In genomic region chr1:174074757-174075156, GRCh38 we compare ENCODE assay signal across 9 cellular contexts. TPM values are rescaled to one million over a fixed set of nuclear protein-coding genes. Genes with fewer than 3 reads are reported as not detected.
DNase-seq lines count a peak whose midpoint lies in the region; ATAC-seq and TF ChIP-seq lines count a peak whose summit lies in the region.
"Had no signal": no experiment of that assay in that cellular context is flagged by ENCODE, and none has a peak within 500 bp of the region (broad histone marks: within the 10 kb centered on the region; RNA-seq: fewer than 3 reads in every experiment).

No MANE protein-coding gene starts in this region.

- H3K4me1 ChIP-seq in OCI-LY3 (ENCODE audit: low read length) (peaks cover 16% of the 10 kb centered on the region), fibroblast of lung (ENCODE audit: control insufficient read depth, extremely low read depth, insufficient read depth, low read length) (no peaks in the 10 kb centered on the region), thyroid gland (peaks cover 0 to 10% of the 10 kb centered on the region in 2 donors)

- no peaks in the 10 kb centered on the region for H3K9me3 ChIP-seq in OCI-LY3 (ENCODE audit: insufficient read depth, low read length)
- no peaks in the 10 kb centered on the region for H3K9me3 ChIP-seq in fibroblast of lung (ENCODE audit: control insufficient read depth, insufficient read depth, low read depth, low read length)
- no peaks in the 10 kb centered on the region for H3K9me3 ChIP-seq in thyroid gland

- H3K36me3 ChIP-seq in OCI-LY3 (replicated peaks; ENCODE audit: low read depth, low read length) (no peaks in the 10 kb centered on the region), fibroblast of lung (ENCODE audit: control insufficient read depth, insufficient read depth, low read length) (no peaks in the 10 kb centered on the region), thyroid gland (no peaks in the 10 kb centered on the region)

- H3K27me3 Mint-ChIP-seq in activated naive CD4-positive, alpha-beta T cell treated with anti-CD3 and anti-CD28 coated beads, Interleukin-2, amount 50 U/mL, for 24 hours = no peaks in the 10 kb centered on the region

- H3K36me3 Mint-ChIP-seq in activated naive CD4-positive, alpha-beta T cell treated with anti-CD3 and anti-CD28 coated beads, Interleukin-2, amount 50 U/mL, for 24 hours = no peaks in the 10 kb centered on the region
- H3K36me3 Mint-ChIP-seq: activated naive CD8-positive, alpha-beta T cell had no signal

- 0 out of 2 replicates have a peak, but pooled peaks cover 5% of the 10 kb centered on the region for H3K27me3 ChIP-seq in OCI-LY3 (ENCODE audit: low read depth, low read length)
- H3K27me3 ChIP-seq in fibroblast of lung (ENCODE audit: control insufficient read depth, insufficient read depth, low read length) = no peaks in the 10 kb centered on the region
- H3K27me3 ChIP-seq in thyroid gland = no peaks in the 10 kb centered on the region

- H3K4me3 Mint-ChIP-seq in activated naive CD4-positive, alpha-beta T cell treated with anti-CD3 and anti-CD28 coated beads, Interleukin-2, amount 50 U/mL, for 24 hours = no peak overlapping the region
- H3K4me3 Mint-ChIP-seq: activated naive CD8-positive, alpha-beta T cell had no signal

- intact Hi-C loops in thyroid gland (cut with DNase I) = no loop called here

- TF ChIP-seq POLR2A in thyroid gland (IDR thresholded peaks at IDR 0.05) = no peak

- DNase-seq in activated naive CD4-positive, alpha-beta T cell (lab: John Stamatoyannopoulos, UW) = no peak
- DNase-seq in fibroblast of lung (ENCODE audit: low read depth in 2 of 2) = peak; percentile 30 to 72
- no peak for DNase-seq in thyroid gland
- no peak for DNase-seq in anterior cingulate cortex (lab: John Stamatoyannopoulos, UW)

- H3K4me2 ChIP-seq in OCI-LY3 (ENCODE audit: low read length) = peak overlapping the region; percentile 36
- peak overlapping the region; percentile 13 for H3K4me2 ChIP-seq in fibroblast of lung (ENCODE audit: extremely low read depth, insufficient read depth, low read length)

- H3K4me3 ChIP-seq in OCI-LY3 (ENCODE audit: low read length) = peak overlapping the region; percentile 30
- no peak overlapping the region for H3K4me3 ChIP-seq in fibroblast of lung (replicated peaks in 1 of 4; ENCODE audit: control extremely low read depth in 1 of 4, insufficient read depth in 1 of 4, low read depth in 3 of 4, low read length in 4 of 4)
- H3K4me3 ChIP-seq in thyroid gland (replicated peaks in 1 of 3) = no peak overlapping the region

- peak overlapping the region; percentile 62 for H3K27ac Mint-ChIP-seq in activated naive CD4-positive, alpha-beta T cell treated with anti-CD3 and anti-CD28 coated beads, Interleukin-2, amount 50 U/mL, for 24 hours
- H3K27ac Mint-ChIP-seq: activated naive CD8-positive, alpha-beta T cell had no signal

- TF ChIP-seq CTCF in OCI-LY3 (IDR thresholded peaks at IDR 0.05; ENCODE audit: low read depth, low read length) = peak; percentile 79
- peak in 1 of 2 donors; percentile 41 for TF ChIP-seq CTCF in fibroblast of lung (conservative IDR thresholded peaks at IDR 0.05 in 1 of 2, IDR thresholded peaks at IDR 0.05 in 1 of 2; ENCODE audit: low read depth in 1 of 2, low read length in 2 of 2)
- TF ChIP-seq CTCF in thyroid gland (IDR thresholded peaks at IDR 0.05) = peak in 4 of 6 experiments; percentile 8 to 51 (median 46)

- H3K4me1 Mint-ChIP-seq in activated naive CD4-positive, alpha-beta T cell treated with anti-CD3 and anti-CD28 coated beads, Interleukin-2, amount 50 U/mL, for 24 hours = no peaks in the 10 kb centered on the region

- no peak overlapping the region for H3K9ac ChIP-seq in OCI-LY3 (ENCODE audit: low read length)
- H3K9ac ChIP-seq in fibroblast of lung (ENCODE audit: insufficient read depth, low read length) = no peak overlapping the region

- H4K20me1 ChIP-seq in OCI-LY3 (ENCODE audit: insufficient read depth, low read length) (no peaks in the 10 kb centered on the region), fibroblast of lung (ENCODE audit: control insufficient read depth, extremely low read depth, insufficient read depth, low read length) (no peaks in the 10 kb centered on the region)

- H3K9me3 Mint-ChIP-seq in activated naive CD4-positive, alpha-beta T cell treated with anti-CD3 and anti-CD28 coated beads, Interleukin-2, amount 50 U/mL, for 24 hours = no peaks in the 10 kb centered on the region

- H3K27ac ChIP-seq in OCI-LY3 (ENCODE audit: low read length) = no peak overlapping the region
- H3K27ac ChIP-seq in fibroblast of lung (ENCODE audit: insufficient read depth, low read length) = no peak overlapping the region
- H3K27ac ChIP-seq in thyroid gland = no peak overlapping the region

- H2AFZ ChIP-seq in OCI-LY3 (ENCODE audit: low read depth, low read length) = peak overlapping the region; percentile 46; the same call in 1 of the 2 replicates
- H2AFZ ChIP-seq in fibroblast of lung (ENCODE audit: low read length) = no peak overlapping the region

- 47 to 59% methylated on average over 2 of the region's 2 CpGs for WGBS in thyroid gland, 2 donors

- H3K79me2 ChIP-seq in OCI-LY3 (ENCODE audit: low read length) (no peaks in the 10 kb centered on the region), fibroblast of lung (ENCODE audit: control insufficient read depth, insufficient read depth, low read length) (no peaks in the 10 kb centered on the region)

- ATAC-seq in GM21529 (IDR thresholded peaks at IDR 0.05; ENCODE audit: unreplicated experiment) (no peak), HG03135 (IDR thresholded peaks at IDR 0.05; ENCODE audit: unreplicated experiment) (no peak)

RNA-seq across cellular contexts. Expression of gene RC3H1, which starts 52.6 kb away (rescaled TPM):
- total RNA-seq in fibroblast of lung (12.8 and 17.5 TPM in 2 replicates), thyroid gland (10 to 100 TPM; 30.4 to 55.1 (median 41.4) TPM)
- 13.0 and 13.6 TPM in 2 replicates for polyA plus RNA-seq in fibroblast of lung
- polyA plus RNA-seq in fibroblast of lung (2012) = 3.3 and 4.1 TPM in 2 replicates
- polyA minus RNA-seq in fibroblast of lung (ENCODE audit: low replicate concordance) = 22.9 and 28.4 TPM in 2 replicates

Comparison
In these comparisons a context has a peak if more than half of its experiments do, and no peak if none do; other contexts are left out.
1. DNase-seq: peak in fibroblast of lung (2 of 2); none in activated naive CD4-positive, alpha-beta T cell (0 of 4), thyroid gland (0 of 2) and anterior cingulate cortex (0 of 58).